Comparison of ENCODE assay signal across 7 cellular contexts in genomic region chr4:77076889-77077635, GRCh38. TPM values are rescaled to one million over a fixed set of nuclear protein-coding genes. Genes with fewer than 3 reads are reported as not detected.
A peak's percentile ranks its signal among the peaks of the same experiment; 100 is the strongest.
DNase-seq lines count a peak whose midpoint lies in the region; ATAC-seq and TF ChIP-seq lines count a peak whose summit lies in the region.

No MANE protein-coding gene starts in this region.

- no peak for ATAC-seq in GM18517 (IDR thresholded peaks at IDR 0.05; ENCODE audit: unreplicated experiment)

- DNase-seq in HL-60 (ENCODE audit: low read depth in 1 of 2, low spot score in 1 of 2) (no peak), WERI-Rb-1 (no peak), hepatocyte (ENCODE audit: low spot score) (no peak), MV-4-11 (lab: John Stamatoyannopoulos, UW) (no peak), NCI-H82 treated with DMSO at 0.1 percent for 48 hours (lab: John Stamatoyannopoulos, UW; ENCODE audit: unreplicated experiment) (no peak)

- H3K4me1 ChIP-seq in hepatocyte (ENCODE audit: insufficient read depth) = peaks cover 17% of the 10 kb centered on the region

- H3K4me1 Mint-ChIP-seq in stimulated activated naive CD8-positive, alpha-beta T cell treated with anti-CD3 and anti-CD28 coated beads, Interleukin-15, Interleukin-2, amounts not matched to agents 100 ng/mL and 50 ng/mL, for 24 hours (ENCODE audit: low read depth) = peaks cover 48% of the 10 kb centered on the region

- H3K27ac ChIP-seq in HL-60 (replicated peaks) (peak overlapping the region; percentile 100), WERI-Rb-1 (peak overlapping the region; percentile 98), hepatocyte (peak overlapping the region; percentile 99)

- H3K27me3 Mint-ChIP-seq in stimulated activated naive CD8-positive, alpha-beta T cell treated with anti-CD3 and anti-CD28 coated beads, Interleukin-15, Interleukin-2, amounts not matched to agents 100 ng/mL and 50 ng/mL, for 24 hours = peaks cover 7% of the 10 kb centered on the region

- peak overlapping the region; percentile 99 for H3K27ac Mint-ChIP-seq in stimulated activated naive CD8-positive, alpha-beta T cell treated with anti-CD3 and anti-CD28 coated beads, Interleukin-15, Interleukin-2, amounts not matched to agents 100 ng/mL and 50 ng/mL, for 24 hours

- WGBS in hepatocyte (ENCODE audit: low lambda C conversion rate, missing lambda C conversion rate) = 77% methylated on average over 10 of the region's 10 CpGs

- H3K79me2 ChIP-seq in hepatocyte = peaks cover 58% of the 10 kb centered on the region

- H3K27me3 ChIP-seq in HL-60 (ENCODE audit: insufficient read depth, poor library complexity, severe bottlenecking) (no peaks in the 10 kb centered on the region), WERI-Rb-1 (ENCODE audit: insufficient read depth, low read depth, severe bottlenecking) (no peaks in the 10 kb centered on the region), hepatocyte (no peaks in the 10 kb centered on the region)

- H3K9me3 ChIP-seq in WERI-Rb-1 (ENCODE audit: severe bottlenecking) (peaks cover 3% of the 10 kb centered on the region), hepatocyte (ENCODE audit: low read depth) (no peaks in the 10 kb centered on the region)

- no peaks in the 10 kb centered on the region for H3K9me2 ChIP-seq in hepatocyte (replicated peaks; ENCODE audit: insufficient read depth)

- H3K36me3 Mint-ChIP-seq in stimulated activated naive CD8-positive, alpha-beta T cell treated with anti-CD3 and anti-CD28 coated beads, Interleukin-15, Interleukin-2, amounts not matched to agents 100 ng/mL and 50 ng/mL, for 24 hours (ENCODE audit: low read depth) = peaks cover 11% of the 10 kb centered on the region

- no peak for TF ChIP-seq CTCF in HL-60 (IDR thresholded peaks at IDR 0.05; ENCODE audit: insufficient read depth, low read length)
- TF ChIP-seq CTCF in WERI-Rb-1 (IDR thresholded peaks at IDR 0.05; ENCODE audit: low read depth, low read length) = no peak
- no peak for TF ChIP-seq CTCF in hepatocyte (IDR thresholded peaks at IDR 0.05; ENCODE audit: poor library complexity)

- H4K20me1 ChIP-seq in hepatocyte (ENCODE audit: insufficient read depth, poor library complexity, severe bottlenecking) = peaks cover 27% of the 10 kb centered on the region

- no peak overlapping the region for H3K4me3 Mint-ChIP-seq in stimulated activated naive CD8-positive, alpha-beta T cell treated with anti-CD3 and anti-CD28 coated beads, Interleukin-15, Interleukin-2, amounts not matched to agents 100 ng/mL and 50 ng/mL, for 24 hours

- peak overlapping the region; percentile 72 for H2AFZ ChIP-seq in hepatocyte

- H3K9me3 Mint-ChIP-seq in stimulated activated naive CD8-positive, alpha-beta T cell treated with anti-CD3 and anti-CD28 coated beads, Interleukin-15, Interleukin-2, amounts not matched to agents 100 ng/mL and 50 ng/mL, for 24 hours = no peaks in the 10 kb centered on the region

- peak overlapping the region; percentile 54 for H3K4me3 ChIP-seq in HL-60 (replicated peaks; ENCODE audit: insufficient read depth, low read length)
- H3K4me3 ChIP-seq in WERI-Rb-1 (ENCODE audit: low read depth, low read length) = peak overlapping the region; percentile 88
- peak overlapping the region; percentile 42 for H3K4me3 ChIP-seq in hepatocyte

- no peaks in the 10 kb centered on the region for H3K36me3 ChIP-seq in WERI-Rb-1
- no peaks in the 10 kb centered on the region for H3K36me3 ChIP-seq in hepatocyte (replicated peaks; ENCODE audit: insufficient read depth, low read depth)

- H3K4me2 ChIP-seq in hepatocyte = peak overlapping the region; percentile 75

RNA-seq across cellular contexts. Expression of gene CCNI, which starts 1.3 kb away (rescaled TPM):
- 212 and 222 TPM in 2 replicates for total RNA-seq in hepatocyte
- polyA plus RNA-seq in hepatocyte = 147 and 160 TPM in 2 replicates
